In the genomic region with DNA sequence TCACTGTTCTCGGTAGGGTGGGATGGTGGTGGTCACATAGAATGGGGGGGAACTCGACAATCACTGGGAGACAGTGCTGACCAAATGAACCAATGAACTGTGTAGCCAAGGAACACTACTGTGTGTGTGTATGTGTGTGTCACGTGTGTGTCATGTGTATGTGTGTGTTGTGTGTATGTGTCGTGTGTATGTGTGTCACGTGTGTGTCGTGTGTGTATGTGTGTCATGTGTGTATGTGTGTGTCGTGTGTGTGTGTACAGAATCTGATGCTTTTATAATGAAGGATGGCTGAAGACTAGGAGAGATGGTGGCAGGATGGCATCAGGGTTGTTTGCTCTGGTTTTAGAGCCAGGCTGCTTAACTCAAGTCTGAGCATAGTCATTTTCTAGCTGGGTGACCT, we compare ENCODE assay signal across 17 cellular contexts.
DNase-seq lines count a peak whose midpoint lies in the region; ATAC-seq, FAIRE-seq and TF ChIP-seq lines count a peak whose summit lies in the region.
"Had no signal": no experiment of that assay in that cellular context is flagged by ENCODE, and none has a peak within 500 bp of the region (broad histone marks: within the 10 kb centered on the region; RNA-seq: fewer than 3 reads in every experiment).

No MANE protein-coding gene starts in this region.

- POLR2A ChIA-PET in GM12878 (lab: Charles Lee) = interaction anchor here (0.8 to 9.7 kb wide), 6 partner anchors 15 to 198 kb away, joined by 3 to 139 read pairs (median 4); partner anchors contain the start of gene IRF4

- H3K4me1 ChIP-seq in OCI-LY3 (ENCODE audit: low read length) (peaks cover 81% of the 10 kb centered on the region), GM12878 (ENCODE audit: control insufficient read depth, insufficient read depth, low read length) (peaks cover 73% of the 10 kb centered on the region)
- H3K4me1 ChIP-seq: Caco-2 had no signal

- H3K27ac ChIP-seq in OCI-LY3 (ENCODE audit: low read length) (peak overlapping the region; percentile 100), GM12878 (ENCODE audit: control insufficient read depth, insufficient read depth) (peak overlapping the region; percentile 78)
- H3K27ac ChIP-seq: left ventricle myocardium inferior had no signal

- intact Hi-C loops in GM12878 (cut with micrococcal nuclease; ENCODE audit: unreplicated experiment) = no loop called here

- no peak for DNase-seq in activated naive CD4-positive, alpha-beta T cell treated with anti-CD3 and anti-CD28 coated beads, Interleukin-2, amount 10 ng/mL, durations not matched to agents 7 days and 5 days
- DNase-seq in activated naive CD4-positive, alpha-beta T cell treated with Interleukin-2 at 50 U/mL for 16 hours = no peak
- DNase-seq in GM12878 (ENCODE audit: low read depth, low spot score) (no peak), NK-92 (lab: John Stamatoyannopoulos, UW; ENCODE audit: unreplicated experiment) (no peak), 8988T (no peak), Kasumi-1 (lab: John Stamatoyannopoulos, UW) (no peak)
- DNase-seq in stimulated activated CD8-positive, alpha-beta memory T cell treated with anti-CD3 and anti-CD28 coated beads, Interleukin-4, amount 100 ng/mL, for 48 hours = peak; percentile 20
- DNase-seq: amniotic stem cell; Caco-2; effector CD4-positive, alpha-beta T cell; Karpas-422; left ventricle myocardium inferior; NCI-H1105 treated with DMSO at 0.1 percent for 48 hours; NCI-H526; Right ventricle myocardium superior had no signal

- H3K27me3 ChIP-seq in OCI-LY3 (ENCODE audit: low read depth, low read length) (no peaks in the 10 kb centered on the region), GM12878 (replicated peaks in 1 of 2; ENCODE audit: control insufficient read depth in 2 of 2, insufficient read depth in 2 of 2, low read length in 1 of 2) (no peaks in the 10 kb centered on the region)

- peaks cover 17% of the 10 kb centered on the region for H3K79me2 ChIP-seq in OCI-LY3 (ENCODE audit: low read length)
- no peaks in the 10 kb centered on the region; the same call in 1 of the 2 replicates for H3K79me2 ChIP-seq in GM12878 (ENCODE audit: control insufficient read depth, insufficient read depth, low read length)

- no peaks in the 10 kb centered on the region for H3K9me3 ChIP-seq in OCI-LY3 (ENCODE audit: insufficient read depth, low read length)
- peaks cover 6% of the 10 kb centered on the region for H3K9me3 ChIP-seq in GM12878 (replicated peaks; ENCODE audit: control insufficient read depth, insufficient read depth, low read length)
- H3K9me3 ChIP-seq: Caco-2, left ventricle myocardium inferior had no signal

- no peaks in the 10 kb centered on the region for H3K27me3 Mint-ChIP-seq in activated naive CD4-positive, alpha-beta T cell treated with anti-CD3 and anti-CD28 coated beads, Interleukin-2, amount 10 ng/mL, durations not matched to agents 7 days and 5 days

- no TSS peak for BruUV-seq in GM12878 (replicated peaks; lab: Mats Ljungman, UMichigan)

- no peaks in the 10 kb centered on the region for H3K36me3 Mint-ChIP-seq in activated naive CD4-positive, alpha-beta T cell treated with anti-CD3 and anti-CD28 coated beads, Interleukin-2, amount 10 ng/mL, durations not matched to agents 7 days and 5 days
- H3K36me3 Mint-ChIP-seq: WTC11 had no signal

- RAD21 ChIA-PET in GM12878 (lab: Charles Lee; ENCODE audit: unreplicated experiment) = interaction anchor here (0.7 to 15.3 kb wide), 10 partner anchors 28 to 210 kb away, joined by 3 to 519 read pairs (median 4); partner anchors contain the start of gene DUSP22

- peak overlapping the region; percentile 91 for H3K27ac Mint-ChIP-seq in activated naive CD4-positive, alpha-beta T cell treated with anti-CD3 and anti-CD28 coated beads, Interleukin-2, amount 10 ng/mL, durations not matched to agents 7 days and 5 days
- H3K27ac Mint-ChIP-seq: WTC11 had no signal

- peaks cover 72% of the 10 kb centered on the region for H3K4me1 Mint-ChIP-seq in activated naive CD4-positive, alpha-beta T cell treated with anti-CD3 and anti-CD28 coated beads, Interleukin-2, amount 10 ng/mL, durations not matched to agents 7 days and 5 days
- H3K4me1 Mint-ChIP-seq: WTC11 had no signal

- WGBS in GM12878 (ENCODE audit: insufficient coverage, insufficient replicate concordance, low lambda C conversion rate, missing lambda C conversion rate) = 88% methylated on average over 7 of the region's 7 CpGs

- H3K4me3 ChIP-seq in OCI-LY3 (ENCODE audit: low read length) (peak overlapping the region; percentile 59), GM12878 (no peak overlapping the region)
- H3K4me3 ChIP-seq: left ventricle myocardium inferior had no signal

- H4K20me1 ChIP-seq in OCI-LY3 (ENCODE audit: insufficient read depth, low read length) (no peaks in the 10 kb centered on the region), GM12878 (ENCODE audit: control insufficient read depth, insufficient read depth) (no peaks in the 10 kb centered on the region)

- FAIRE-seq in GM12878 (lab: Jason Lieb, UNC) = no peak

- H3K36me3 ChIP-seq in OCI-LY3 (replicated peaks; ENCODE audit: low read depth, low read length) (peaks cover 12% of the 10 kb centered on the region), GM12878 (ENCODE audit: control insufficient read depth in 2 of 2, insufficient read depth in 2 of 2, low read length in 1 of 2) (no peaks in the 10 kb centered on the region)
- H3K36me3 ChIP-seq: left ventricle myocardium inferior had no signal

- H3K4me3 Mint-ChIP-seq in activated naive CD4-positive, alpha-beta T cell treated with anti-CD3 and anti-CD28 coated beads, Interleukin-2, amount 10 ng/mL, durations not matched to agents 7 days and 5 days = no peak overlapping the region
- H3K4me3 Mint-ChIP-seq: WTC11 had no signal

- H2AFZ ChIP-seq in OCI-LY3 (ENCODE audit: low read depth, low read length) (no peak overlapping the region), GM12878 (ENCODE audit: control insufficient read depth, low read depth, low read length) (no peak overlapping the region)

- CTCF ChIA-PET in activated naive CD4-positive, alpha-beta T cell treated with anti-CD3 and anti-CD28 coated beads, Interleukin-2, amount 10 ng/mL, durations not matched to agents 7 days and 5 days (lab: Charles Lee) = interaction anchor here (1.0 to 6.3 kb wide), 8 partner anchors 23 to 291 kb away, joined by 3 to 77 read pairs (median 5); no protein-coding TSS in a partner anchor
- CTCF ChIA-PET in GM12878 (lab: Yijun Ruan, JAX) = interaction anchor here (16.8 kb wide), 1 partner anchor 29 kb away, joined by 460 read pairs; no protein-coding TSS in a partner anchor

- peak overlapping the region; percentile 95 for H3K9ac ChIP-seq in OCI-LY3 (ENCODE audit: low read length)
- H3K9ac ChIP-seq in GM12878 (ENCODE audit: control insufficient read depth, insufficient read depth, low read length) = no peak overlapping the region

- no peak for TF ChIP-seq CTCF in OCI-LY3 (IDR thresholded peaks at IDR 0.05; ENCODE audit: low read depth, low read length)
- no peak for TF ChIP-seq CTCF in GM12878 (IDR thresholded peaks at IDR 0.05 in 2 of 3, conservative IDR thresholded peaks at IDR 0.05 in 1 of 3; ENCODE audit: control insufficient read depth in 2 of 3, extremely low read depth in 1 of 3, insufficient read depth in 1 of 3, low read depth in 3 of 3, low read length in 3 of 3)

- no peak for TF ChIP-seq EP300 in GM12878 (IDR thresholded peaks at IDR 0.05; ENCODE audit: borderline replicate concordance in 1 of 2, control insufficient read depth in 1 of 2, low read depth in 2 of 2, low read length in 2 of 2)

- SMC1A ChIA-PET in GM12878 (lab: Charles Lee; ENCODE audit: uncharacterized antibody, unreplicated experiment) = interaction anchor here (0.7 to 25.0 kb wide), 15 partner anchors 9 to 205 kb away, joined by 3 to 748 read pairs (median 4); no protein-coding TSS in a partner anchor

- H3K9me3 Mint-ChIP-seq in activated naive CD4-positive, alpha-beta T cell treated with anti-CD3 and anti-CD28 coated beads, Interleukin-2, amount 10 ng/mL, durations not matched to agents 7 days and 5 days = no peaks in the 10 kb centered on the region
- H3K9me3 Mint-ChIP-seq: WTC11 had no signal

- in situ Hi-C loops in GM12878 (cut with MboI) = no loop called here

- TF ChIP-seq POLR2A in GM12878 (IDR thresholded peaks at IDR 0.05; ENCODE audit: low read depth, low read length) = no peak

- no peak for TF ChIP-seq RAD21 in GM12878 (IDR thresholded peaks at IDR 0.05; ENCODE audit: insufficient read depth, low read depth, low read length)

- no peak for ATAC-seq in GM12878
- ATAC-seq: WTC11 had no signal

- H3K4me2 ChIP-seq in OCI-LY3 (ENCODE audit: low read length) = peak overlapping the region; percentile 56
- no peak overlapping the region for H3K4me2 ChIP-seq in GM12878 (ENCODE audit: control insufficient read depth, insufficient read depth)

TF ChIP-seq in GM12878, 131 proteins besides CTCF, POLR2A, EP300 and RAD21 (continues in another document):
- no peak for TF ChIP-seq NRF1 (conservative IDR thresholded peaks at IDR 0.05; ENCODE audit: low read depth, low read length)
- TF ChIP-seq SUPT20H (IDR thresholded peaks at IDR 0.05; ENCODE audit: borderline replicate concordance, control insufficient read depth, low read depth, low read length) = no peak
- 0 out of 2 replicates have a peak, but pooled peaks have one; percentile 3 for TF ChIP-seq SMC3 (IDR thresholded peaks at IDR 0.05; ENCODE audit: borderline replicate concordance, low read length)
- peak; percentile 96 for TF ChIP-seq HDGF (IDR thresholded peaks at IDR 0.05)
- TF ChIP-seq SREBF1 (IDR thresholded peaks at IDR 0.05; ENCODE audit: low read length) = no peak
- TF ChIP-seq KDM1A (IDR thresholded peaks at IDR 0.05; ENCODE audit: borderline replicate concordance) = no peak
- TF ChIP-seq ZBED1 (IDR thresholded peaks at IDR 0.05; ENCODE audit: borderline replicate concordance) = no peak
- TF ChIP-seq NR2C2 (IDR thresholded peaks at IDR 0.05; ENCODE audit: borderline replicate concordance, control insufficient read depth, insufficient read length, low read depth) = no peak
- TF ChIP-seq, protein P1, sequence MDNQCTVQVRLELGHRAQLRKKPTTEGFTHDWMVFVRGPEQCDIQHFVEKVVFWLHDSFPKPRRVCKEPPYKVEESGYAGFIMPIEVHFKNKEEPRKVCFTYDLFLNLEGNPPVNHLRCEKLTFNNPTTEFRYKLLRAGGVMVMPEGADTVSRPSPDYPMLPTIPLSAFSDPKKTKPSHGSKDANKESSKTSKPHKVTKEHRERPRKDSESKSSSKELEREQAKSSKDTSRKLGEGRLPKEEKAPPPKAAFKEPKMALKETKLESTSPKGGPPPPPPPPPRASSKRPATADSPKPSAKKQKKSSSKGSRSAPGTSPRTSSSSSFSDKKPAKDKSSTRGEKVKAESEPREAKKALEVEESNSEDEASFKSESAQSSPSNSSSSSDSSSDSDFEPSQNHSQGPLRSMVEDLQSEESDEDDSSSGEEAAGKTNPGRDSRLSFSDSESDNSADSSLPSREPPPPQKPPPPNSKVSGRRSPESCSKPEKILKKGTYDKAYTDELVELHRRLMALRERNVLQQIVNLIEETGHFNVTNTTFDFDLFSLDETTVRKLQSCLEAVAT (IDR thresholded peaks at IDR 0.05) = 0 out of 2 replicates have a peak, but pooled peaks have one; percentile 7
- TF ChIP-seq JUNB (IDR thresholded peaks at IDR 0.05) = no peak
